In genomic region chr6:142722010-142722409, GRCh38 we compare ENCODE assay signal across 14 cellular contexts.
"Had no signal": no experiment of that assay in that cellular context is flagged by ENCODE, and none has a peak within 500 bp of the region (broad histone marks: within the 10 kb centered on the region; RNA-seq: fewer than 3 reads in every experiment).

No MANE protein-coding gene starts in this region.

- H3K36me3 ChIP-seq: heart right ventricle, suprapubic skin had no signal

- ATAC-seq: activated naive CD4-positive, alpha-beta T cell treated with anti-CD3 and anti-CD28 coated beads, Interleukin-2, amount 50 U/mL, for 72 hours; activated T-cell treated with anti-CD3 and anti-CD28 coated beads, Interleukin-2, amount 50 U/mL, for 4 hours; natural killer cell had no signal

- DNase-seq: activated CD4-positive, alpha-beta T cell treated with anti-CD3 and anti-CD28 coated beads, Interleukin-2, amount 50 U/mL, for 48 hours; activated CD4-positive, CD25-positive, alpha-beta regulatory T cell treated with anti-CD3 and anti-CD28 coated beads, Interleukin-2, amount 50 U/mL, for 72 hours; activated effector memory CD4-positive, alpha-beta T cell treated with anti-CD3 and anti-CD28 coated beads, Interleukin-2, amount 50 U/mL, for 16 hours; activated T-cell treated with anti-CD3 and anti-CD28 coated beads, Interleukin-2, amount 50 U/mL, for 4 hours; amniotic stem cell; cortex of kidney; effector memory CD4-positive, alpha-beta T cell; heart right ventricle; natural killer cell; occipital lobe; stimulated activated CD4-positive, alpha-beta T cell treated with anti-CD3 and anti-CD28 coated beads, Interleukin-2, amount 100 ng/mL, for 48 hours; stimulated activated naive CD4-positive, alpha-beta T cell treated with Interleukin-2 at 50 U/mL for 16 hours had no signal

- H3K27ac ChIP-seq: heart right ventricle, suprapubic skin had no signal

- H3K27me3 ChIP-seq: heart right ventricle, suprapubic skin had no signal

- H3K9me3 ChIP-seq: suprapubic skin had no signal

- H3K4me3 ChIP-seq: heart right ventricle, suprapubic skin had no signal
